Comparison of ENCODE assay signal across 10 cellular contexts in genomic region chr1:235325854-235326253, GRCh38. TPM values are rescaled to one million over a fixed set of nuclear protein-coding genes. Genes with fewer than 3 reads are reported as not detected.
DNase-seq lines count a peak whose midpoint lies in the region; ATAC-seq and TF ChIP-seq lines count a peak whose summit lies in the region.
"Had no signal": no experiment of that assay in that cellular context is flagged by ENCODE, and none has a peak within 500 bp of the region (broad histone marks: within the 10 kb centered on the region; RNA-seq: fewer than 3 reads in every experiment).

No MANE protein-coding gene starts in this region.

- H3K36me3 ChIP-seq in heart right ventricle (peaks cover 0 to 15% (median 0%) of the 10 kb centered on the region in 9 donors), ascending aorta (no peaks in the 10 kb centered on the region), lower lobe of right lung (no peaks in the 10 kb centered on the region), upper lobe of right lung (no peaks in the 10 kb centered on the region), left lung (no peaks in the 10 kb centered on the region)

- H3K9me3 ChIP-seq in heart right ventricle (no peaks in the 10 kb centered on the region), ascending aorta (no peaks in the 10 kb centered on the region), lower lobe of right lung (no peaks in the 10 kb centered on the region), upper lobe of right lung (no peaks in the 10 kb centered on the region), left lung (no peaks in the 10 kb centered on the region)

- H3K4me3 ChIP-seq in heart right ventricle = peak overlapping the region in 6 of 10 donors; percentile 81 to 96 (median 91)
- peak overlapping the region; percentile 66 to 98 for H3K4me3 ChIP-seq in ascending aorta
- H3K4me3 ChIP-seq in lower lobe of right lung = peak overlapping the region; percentile 93
- H3K4me3 ChIP-seq in upper lobe of right lung = peak overlapping the region; percentile 70
- H3K4me3 ChIP-seq in left lung = peak overlapping the region in 1 of 2 donors; percentile 99

- H3K27me3 ChIP-seq in heart right ventricle (no peaks in the 10 kb centered on the region), ascending aorta (no peaks in the 10 kb centered on the region), lower lobe of right lung (ENCODE audit: low read depth) (no peaks in the 10 kb centered on the region), upper lobe of right lung (no peaks in the 10 kb centered on the region), left lung (no peaks in the 10 kb centered on the region)

- H3K27ac ChIP-seq in heart right ventricle (peak overlapping the region in 3 of 10 donors; percentile 95 to 99 (median 98)), ascending aorta (peak overlapping the region in 1 of 2 donors; percentile 100), lower lobe of right lung (no peak overlapping the region), upper lobe of right lung (no peak overlapping the region), left lung (no peak overlapping the region)

- no peak for DNase-seq in heart right ventricle
- DNase-seq in left cardiac atrium = no peak
- no peak for DNase-seq in ascending aorta (ENCODE audit: low spot score in 2 of 2)
- DNase-seq in lower lobe of right lung = no peak
- DNase-seq in upper lobe of right lung = no peak
- no peak for DNase-seq in NCI-H748 (lab: John Stamatoyannopoulos, UW; ENCODE audit: unreplicated experiment)
- DNase-seq in left lung = no peak
- DNase-seq in globus pallidus (ENCODE audit: low spot score) = no peak
- DNase-seq: aorta, RPMI8226 had no signal

- TF ChIP-seq CTCF in heart right ventricle (IDR thresholded peaks at IDR 0.05) (no peak), ascending aorta (IDR thresholded peaks at IDR 0.05) (no peak), lower lobe of right lung (IDR thresholded peaks at IDR 0.05) (no peak), upper lobe of right lung (IDR thresholded peaks at IDR 0.05) (no peak), left lung (IDR thresholded peaks at IDR 0.05) (no peak)

- intact Hi-C loops in heart right ventricle (cut with DNase I) (loop anchor here in 8 of 10 donors (5.0 to 10.0 kb wide), 6 partner anchors 41 to 91 kb away; partner anchors contain the start of gene TBCE (in 2 of the 8)), left cardiac atrium (cut with DNase I) (loop anchor here in 1 of 2 donors (5.0 kb wide), 2 partner anchors 74 to 91 kb away; no protein-coding TSS in a partner anchor), ascending aorta (cut with DNase I) (loop anchor here (10.0 kb wide), 1 partner anchor 741 kb away; no protein-coding TSS in a partner anchor), lower lobe of right lung (cut with DNase I) (no loop called here), upper lobe of right lung (cut with DNase I) (no loop called here), left lung (cut with DNase I) (no loop called here)

- ATAC-seq in heart right ventricle (no peak), left cardiac atrium (no peak), lower lobe of right lung (no peak), upper lobe of right lung (no peak), left lung (no peak)

- peaks cover 0 to 67% (median 56%) of the 10 kb centered on the region in 9 donors for H3K4me1 ChIP-seq in heart right ventricle
- peaks cover 5 to 33% of the 10 kb centered on the region in 2 donors for H3K4me1 ChIP-seq in ascending aorta
- peaks cover 51% of the 10 kb centered on the region for H3K4me1 ChIP-seq in lower lobe of right lung
- H3K4me1 ChIP-seq in upper lobe of right lung = peaks cover 47% of the 10 kb centered on the region
- H3K4me1 ChIP-seq in left lung = peaks cover 27 to 61% of the 10 kb centered on the region in 2 donors

- 21 to 27% methylated on average over 2 of the region's 2 CpGs for WGBS in heart right ventricle, 2 donors

RNA-seq across cellular contexts. Expression of gene ARID4B, which starts 2.1 kb away (rescaled TPM):
- total RNA-seq in heart right ventricle (10 to 100 TPM; 12.2 to 21.5 (median 15.5) TPM), left cardiac atrium (10 to 100 TPM; 17.6 to 19.3 TPM), ascending aorta (22.5 TPM), lower lobe of right lung (39.1 TPM), upper lobe of right lung (38.7 TPM), left lung (10 to 100 TPM; 29.0 to 39.2 TPM)
- 10 to 100 TPM in 1 of 2 donors, 1 to 10 TPM in 1; 4.8 to 17.8 TPM for polyA plus RNA-seq in heart right ventricle

RNA-seq across cellular contexts. Expression of gene GGPS1, which starts 2.5 kb away (rescaled TPM):
- total RNA-seq in heart right ventricle (10 to 100 TPM; 27.6 to 40.0 (median 35.0) TPM), left cardiac atrium (10 to 100 TPM; 25.1 to 28.4 TPM), ascending aorta (7.2 TPM), lower lobe of right lung (29.8 TPM), upper lobe of right lung (33.1 TPM), left lung (10 to 100 TPM; 30.5 to 36.4 TPM)
- polyA plus RNA-seq in heart right ventricle = 10 to 100 TPM; 21.0 to 25.5 TPM

RNA-seq across cellular contexts. Expression of gene TBCE, which starts 41.4 kb away (rescaled TPM):
- total RNA-seq in heart right ventricle (10 to 100 TPM in 9 of 10 donors, 1 to 10 TPM in 1; 9.0 to 24.2 (median 20.0) TPM), left cardiac atrium (10 to 100 TPM; 10.8 to 13.6 TPM), ascending aorta (67.8 TPM), lower lobe of right lung (25.3 TPM), upper lobe of right lung (27.2 TPM), left lung (10 to 100 TPM; 19.6 to 26.8 TPM)
- polyA plus RNA-seq in heart right ventricle = 10 to 100 TPM; 15.5 to 42.9 TPM

Comparison
In these comparisons a context has a peak if more than half of its experiments do, and no peak if none do; other contexts are left out.
1. intact Hi-C loops: an anchor here in heart right ventricle (5.0 to 10.0 kb wide) and ascending aorta (10.0 kb wide); none called in lower lobe of right lung, upper lobe of right lung and left lung.